3 cellular contexts compared by ENCODE assay signal in the genomic region with DNA sequence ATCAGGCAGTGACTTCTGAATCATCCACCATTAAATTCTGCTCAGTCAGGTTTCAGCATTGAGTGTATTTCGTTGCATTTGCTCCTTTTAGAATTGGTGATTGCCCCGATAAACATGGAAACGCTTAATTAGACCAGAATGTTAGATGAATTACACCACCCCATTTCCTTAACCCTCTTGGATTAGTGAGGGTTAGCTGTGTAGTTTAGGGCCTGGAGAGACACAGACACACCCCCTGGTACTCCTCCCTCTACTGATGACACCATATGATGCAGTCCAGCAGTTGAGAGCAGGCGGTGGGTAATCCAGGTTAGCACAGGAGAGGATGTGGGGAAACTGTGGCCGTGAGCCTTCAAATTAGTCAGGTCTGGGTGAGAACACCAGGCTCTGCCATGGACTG.
A peak's percentile ranks its signal among the peaks of the same experiment; 100 is the strongest.
TF ChIP-seq lines count a peak whose summit lies in the region.

No MANE protein-coding gene starts in this region.

TF ChIP-seq in HEK293, 187 proteins besides CTCF, POLR2A, EP300 and RAD21:
- TF ChIP-seq ZNF629 (tag by site-specific recombination; IDR thresholded peaks at IDR 0.05), result 0 out of 2 replicates have a peak, but pooled peaks have one; percentile 15
- no peak for TF ChIP-seq ZNF843 (tag by site-specific recombination; IDR thresholded peaks at IDR 0.05)
- TF ChIP-seq ZNF10 (tag by site-specific recombination; IDR thresholded peaks at IDR 0.05), result peak; percentile 90
- TF ChIP-seq KLF10 (tag by site-specific recombination; IDR thresholded peaks at IDR 0.05), result peak; percentile 66

TF ChIP-seq in GM12878, 131 proteins besides CTCF, POLR2A, EP300 and RAD21:
- no peak for TF ChIP-seq NR2F1 (conservative IDR thresholded peaks at IDR 0.05)

TF ChIP-seq in SK-N-SH, 30 proteins besides CTCF, POLR2A, EP300 and RAD21:
- TF ChIP-seq FOXJ3 (CRISPR knock-in tag; IDR thresholded peaks at IDR 0.05) (no peak), NFIC (IDR thresholded peaks at IDR 0.05; ENCODE audit: borderline replicate concordance) (no peak), RCOR1 (IDR thresholded peaks at IDR 0.05; ENCODE audit: low read length) (no peak), SIN3A (IDR thresholded peaks at IDR 0.05; ENCODE audit: borderline replicate concordance, low read depth, low read length) (no peak), MXI1 (IDR thresholded peaks at IDR 0.05; ENCODE audit: low read depth, low read length) (no peak), EZH2phosphoT487 (IDR thresholded peaks at IDR 0.05; ENCODE audit: borderline replicate concordance, low read depth) (no peak), MEF2A (IDR thresholded peaks at IDR 0.05; ENCODE audit: borderline replicate concordance, low read depth) (no peak), ELF1 (IDR thresholded peaks at IDR 0.05) (no peak), FOXM1 (IDR thresholded peaks at IDR 0.05; ENCODE audit: low read depth) (no peak), CHD2 (IDR thresholded peaks at IDR 0.05; ENCODE audit: low read length, partially characterized antibody) (no peak), TCF12 (IDR thresholded peaks at IDR 0.05) (no peak), TAF1 (IDR thresholded peaks at IDR 0.05; ENCODE audit: borderline replicate concordance, low read depth, low read length) (no peak), GABPA (IDR thresholded peaks at IDR 0.05; ENCODE audit: low read depth) (no peak), RXRA (IDR thresholded peaks at IDR 0.05; ENCODE audit: borderline replicate concordance, low read depth) (no peak), POLR2AphosphoS5 (IDR thresholded peaks at IDR 0.05; ENCODE audit: low read depth, low read length) (no peak), SMC3 (IDR thresholded peaks at IDR 0.05; ENCODE audit: low read depth, low read length) (no peak)
- TF ChIP-seq, protein P1, sequence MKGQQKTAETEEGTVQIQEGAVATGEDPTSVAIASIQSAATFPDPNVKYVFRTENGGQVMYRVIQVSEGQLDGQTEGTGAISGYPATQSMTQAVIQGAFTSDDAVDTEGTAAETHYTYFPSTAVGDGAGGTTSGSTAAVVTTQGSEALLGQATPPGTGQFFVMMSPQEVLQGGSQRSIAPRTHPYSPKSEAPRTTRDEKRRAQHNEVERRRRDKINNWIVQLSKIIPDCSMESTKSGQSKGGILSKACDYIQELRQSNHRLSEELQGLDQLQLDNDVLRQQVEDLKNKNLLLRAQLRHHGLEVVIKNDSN (IDR thresholded peaks at IDR 0.05; ENCODE audit: borderline replicate concordance, low read depth), result no peak
- TF ChIP-seq, protein P2, sequence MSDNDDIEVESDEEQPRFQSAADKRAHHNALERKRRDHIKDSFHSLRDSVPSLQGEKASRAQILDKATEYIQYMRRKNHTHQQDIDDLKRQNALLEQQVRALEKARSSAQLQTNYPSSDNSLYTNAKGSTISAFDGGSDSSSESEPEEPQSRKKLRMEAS (IDR thresholded peaks at IDR 0.05; ENCODE audit: low read depth), result no peak
- TF ChIP-seq, protein P3, sequence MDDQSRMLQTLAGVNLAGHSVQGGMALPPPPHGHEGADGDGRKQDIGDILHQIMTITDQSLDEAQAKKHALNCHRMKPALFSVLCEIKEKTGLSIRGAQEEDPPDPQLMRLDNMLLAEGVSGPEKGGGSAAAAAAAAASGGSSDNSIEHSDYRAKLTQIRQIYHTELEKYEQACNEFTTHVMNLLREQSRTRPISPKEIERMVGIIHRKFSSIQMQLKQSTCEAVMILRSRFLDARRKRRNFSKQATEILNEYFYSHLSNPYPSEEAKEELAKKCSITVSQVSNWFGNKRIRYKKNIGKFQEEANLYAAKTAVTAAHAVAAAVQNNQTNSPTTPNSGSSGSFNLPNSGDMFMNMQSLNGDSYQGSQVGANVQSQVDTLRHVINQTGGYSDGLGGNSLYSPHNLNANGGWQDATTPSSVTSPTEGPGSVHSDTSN (IDR thresholded peaks at IDR 0.05), result no peak
- TF ChIP-seq, protein P4, sequence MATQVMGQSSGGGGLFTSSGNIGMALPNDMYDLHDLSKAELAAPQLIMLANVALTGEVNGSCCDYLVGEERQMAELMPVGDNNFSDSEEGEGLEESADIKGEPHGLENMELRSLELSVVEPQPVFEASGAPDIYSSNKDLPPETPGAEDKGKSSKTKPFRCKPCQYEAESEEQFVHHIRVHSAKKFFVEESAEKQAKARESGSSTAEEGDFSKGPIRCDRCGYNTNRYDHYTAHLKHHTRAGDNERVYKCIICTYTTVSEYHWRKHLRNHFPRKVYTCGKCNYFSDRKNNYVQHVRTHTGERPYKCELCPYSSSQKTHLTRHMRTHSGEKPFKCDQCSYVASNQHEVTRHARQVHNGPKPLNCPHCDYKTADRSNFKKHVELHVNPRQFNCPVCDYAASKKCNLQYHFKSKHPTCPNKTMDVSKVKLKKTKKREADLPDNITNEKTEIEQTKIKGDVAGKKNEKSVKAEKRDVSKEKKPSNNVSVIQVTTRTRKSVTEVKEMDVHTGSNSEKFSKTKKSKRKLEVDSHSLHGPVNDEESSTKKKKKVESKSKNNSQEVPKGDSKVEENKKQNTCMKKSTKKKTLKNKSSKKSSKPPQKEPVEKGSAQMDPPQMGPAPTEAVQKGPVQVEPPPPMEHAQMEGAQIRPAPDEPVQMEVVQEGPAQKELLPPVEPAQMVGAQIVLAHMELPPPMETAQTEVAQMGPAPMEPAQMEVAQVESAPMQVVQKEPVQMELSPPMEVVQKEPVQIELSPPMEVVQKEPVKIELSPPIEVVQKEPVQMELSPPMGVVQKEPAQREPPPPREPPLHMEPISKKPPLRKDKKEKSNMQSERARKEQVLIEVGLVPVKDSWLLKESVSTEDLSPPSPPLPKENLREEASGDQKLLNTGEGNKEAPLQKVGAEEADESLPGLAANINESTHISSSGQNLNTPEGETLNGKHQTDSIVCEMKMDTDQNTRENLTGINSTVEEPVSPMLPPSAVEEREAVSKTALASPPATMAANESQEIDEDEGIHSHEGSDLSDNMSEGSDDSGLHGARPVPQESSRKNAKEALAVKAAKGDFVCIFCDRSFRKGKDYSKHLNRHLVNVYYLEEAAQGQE (IDR thresholded peaks at IDR 0.05; ENCODE audit: low read depth, low read length), result no peak
